ENCODE assay signal across 8 cellular contexts in genomic region chr12:118377891-118378470, GRCh38. TPM values are rescaled to one million over a fixed set of nuclear protein-coding genes. Genes with fewer than 3 reads are reported as not detected.
DNase-seq lines count a peak whose midpoint lies in the region; ATAC-seq and TF ChIP-seq lines count a peak whose summit lies in the region.

No MANE protein-coding gene starts in this region.

- no peaks in the 10 kb centered on the region for H3K36me3 ChIP-seq in MM.1S (replicated peaks; ENCODE audit: insufficient read depth, low read length)

- H3K27ac ChIP-seq in MM.1S (ENCODE audit: low read length), result peak overlapping the region; percentile 39; the same call in 1 of the 2 replicates
- H3K27ac ChIP-seq in angular gyrus (ENCODE audit: low read depth, low read length), result peak overlapping the region; percentile 22
- no peak overlapping the region for H3K27ac ChIP-seq in right cardiac atrium (ENCODE audit: low read length)

- H3K9me2 ChIP-seq in MM.1S (replicated peaks; ENCODE audit: insufficient read depth, low read length), result no peaks in the 10 kb centered on the region

- intact Hi-C loops in right cardiac atrium (cut with DNase I), result loop anchor here (5.0 kb wide), 2 partner anchors 196 to 256 kb away; no protein-coding TSS in a partner anchor

- peaks cover 7% of the 10 kb centered on the region; the same call in 1 of the 2 replicates for H3F3A ChIP-seq in MM.1S (ENCODE audit: insufficient read depth, low read length)

- ATAC-seq in right cardiac atrium (no peak), GM21576 (IDR thresholded peaks at IDR 0.05; ENCODE audit: unreplicated experiment) (no peak), GM19397 (IDR thresholded peaks at IDR 0.05; ENCODE audit: unreplicated experiment) (no peak)

- H3K79me2 ChIP-seq in MM.1S (ENCODE audit: low read length), result peaks cover 22% of the 10 kb centered on the region

- peak overlapping the region; percentile 51; the same call in 1 of the 2 replicates for H2AFZ ChIP-seq in MM.1S (ENCODE audit: low read length)

- peak; percentile 67 for TF ChIP-seq CTCF in MM.1S (IDR thresholded peaks at IDR 0.05; ENCODE audit: low read length)

- DNase-seq in ELF-1 (ENCODE audit: low read depth, low spot score) (peak; percentile 66), MM.1S (peak; percentile 32), T-helper 1 cell (peak; percentile 36 to 71 (median 53)), right cardiac atrium (peak; percentile 41 to 79 (median 69)), retina (peak; percentile 77)

- H3K4me2 ChIP-seq in MM.1S (ENCODE audit: low read depth, low read length), result peak overlapping the region; percentile 79

- no peaks in the 10 kb centered on the region for H3K27me3 ChIP-seq in MM.1S (replicated peaks; ENCODE audit: insufficient read depth, low read length)
- H3K27me3 ChIP-seq in right cardiac atrium (ENCODE audit: control insufficient read depth, insufficient read depth), result no peaks in the 10 kb centered on the region

- peak overlapping the region; percentile 77; the same call in 1 of the 2 replicates for H3K9ac ChIP-seq in MM.1S (ENCODE audit: low read length)

- no peaks in the 10 kb centered on the region for H3K4me1 ChIP-seq in MM.1S (ENCODE audit: low read length)
- H3K4me1 ChIP-seq in right cardiac atrium (ENCODE audit: control insufficient read depth, insufficient read depth, low read length), result no peaks in the 10 kb centered on the region

- H3K9me3 ChIP-seq in MM.1S (replicated peaks; ENCODE audit: insufficient read depth, low read length), result no peaks in the 10 kb centered on the region
- no peaks in the 10 kb centered on the region for H3K9me3 ChIP-seq in right cardiac atrium (ENCODE audit: control insufficient read depth, low read length)

- H3K4me3 ChIP-seq in MM.1S (ENCODE audit: low read length) (peak overlapping the region; percentile 80), right cardiac atrium (ENCODE audit: low read length) (peak overlapping the region; percentile 80)

- 36% methylated on average over 8 of the region's 8 CpGs for WGBS in right cardiac atrium

- no peaks in the 10 kb centered on the region for H4K20me1 ChIP-seq in MM.1S (ENCODE audit: insufficient read depth, low read length)

RNA-seq across cellular contexts. Expression of gene SUDS3, which starts 1.6 kb away (rescaled TPM):
- total RNA-seq in right cardiac atrium, result 10 to 100 TPM; 18.9 to 24.0 (median 21.1) TPM
- polyA plus RNA-seq in right cardiac atrium, result 9.5 TPM

RNA-seq across cellular contexts. Expression of gene TAOK3, which starts 5.3 kb away (rescaled TPM):
- total RNA-seq in right cardiac atrium, result 10 to 100 TPM; 18.9 to 29.1 (median 25.1) TPM
- polyA plus RNA-seq in right cardiac atrium, result 16.9 TPM
